Comparison of ENCODE assay signal across 14 cellular contexts in the genomic region with DNA sequence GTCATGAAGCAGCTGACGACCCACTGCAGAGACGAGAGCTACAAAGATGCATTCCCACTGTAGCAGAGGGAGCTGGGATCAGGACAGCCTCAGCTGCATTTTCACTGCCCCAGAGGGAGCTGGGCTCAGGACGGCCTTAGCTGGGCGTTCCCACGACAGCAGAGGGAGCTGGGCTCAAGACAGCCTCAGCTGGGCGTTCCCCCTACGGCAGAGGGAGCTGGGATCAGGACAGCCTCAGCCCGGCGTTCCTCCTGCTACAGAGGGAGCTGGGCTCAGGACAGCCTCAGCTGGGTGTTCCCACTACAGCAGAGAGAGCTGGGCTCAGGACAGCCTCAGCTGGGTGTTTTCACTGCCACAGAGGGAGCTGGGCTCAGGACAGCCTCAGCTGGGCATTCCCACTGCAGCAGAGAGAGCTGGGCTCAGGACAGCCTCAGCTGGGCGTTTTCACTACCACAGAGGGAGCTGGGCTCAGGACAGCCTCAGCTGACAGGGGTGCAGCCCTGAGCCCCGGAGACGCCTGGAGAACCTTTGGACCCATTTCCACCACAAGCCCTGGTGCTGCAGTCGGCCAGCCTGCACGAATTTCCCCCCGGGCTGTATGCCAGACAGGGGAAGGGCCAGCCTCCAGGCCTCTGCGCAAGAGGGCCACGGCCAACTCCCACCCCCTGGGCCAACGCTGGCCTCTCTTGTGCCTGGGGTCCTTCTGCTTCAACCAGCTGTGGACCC. TPM values are rescaled to one million over a fixed set of nuclear protein-coding genes. Genes with fewer than 3 reads are reported as not detected.
DNase-seq lines count a peak whose midpoint lies in the region; ATAC-seq and TF ChIP-seq lines count a peak whose summit lies in the region.
"Had no signal": no experiment of that assay in that cellular context is flagged by ENCODE, and none has a peak within 500 bp of the region (broad histone marks: within the 10 kb centered on the region; RNA-seq: fewer than 3 reads in every experiment).

No MANE protein-coding gene starts in this region.

- H3K4me3 ChIP-seq in Panc1 (ENCODE audit: low read depth in 2 of 2, low read length in 2 of 2) = no peak overlapping the region
- no peak overlapping the region for H3K4me3 ChIP-seq in fibroblast of mammary gland (ENCODE audit: control insufficient read depth, low read depth, low read length)
- H3K4me3 ChIP-seq in mucosa of rectum (ENCODE audit: low read length in 2 of 2) = no peak overlapping the region

- in situ Hi-C loops in Panc1 (cut with HindIII; ENCODE audit: low pct_unique_long_range_greater_than_20kb, low sequenced_read_pairs) = no loop called here

- H3K27ac ChIP-seq in Panc1 (ENCODE audit: low read length) (no peak overlapping the region), mucosa of rectum (ENCODE audit: low read depth in 2 of 2, low read length in 2 of 2) (peak overlapping the region; percentile 62 to 82)
- H3K27ac ChIP-seq: VCaP had no signal

- POLR2A ChIA-PET in Panc1 (lab: Charles Lee) = interaction anchor here (0.6 kb wide), 1 partner anchor 100 kb away, joined by 3 read pairs; no protein-coding TSS in a partner anchor
- POLR2A ChIA-PET in naive thymus-derived CD8-positive, alpha-beta T cell (lab: Charles Lee) = no interaction called here

- no peaks in the 10 kb centered on the region for H3K27me3 Mint-ChIP-seq in natural killer cell (ENCODE audit: low read depth in 2 of 2)
- peaks cover 0 to 10% (median 6%) of the 10 kb centered on the region in 5 donors for H3K27me3 Mint-ChIP-seq in naive thymus-derived CD8-positive, alpha-beta T cell

- H3K27ac Mint-ChIP-seq in natural killer cell = no peak overlapping the region
- H3K27ac Mint-ChIP-seq in naive thymus-derived CD8-positive, alpha-beta T cell = no peak overlapping the region
- H3K27ac Mint-ChIP-seq: activated T-helper 1 cell treated with anti-CD3 and anti-CD28 coated beads, Interleukin-12 subunit alpha, Interleukin-12 subunit beta, Interleukin-2, Interleukin-4 antibody, amounts not matched to agents 30 ng/mL and 10 ng/mL and 1 ng/mL, durations not matched to agents 14 hours and 24 hours and 36 hours; immature natural killer cell had no signal

- no peaks in the 10 kb centered on the region for H3K4me1 ChIP-seq in Panc1 (ENCODE audit: control insufficient read depth, insufficient read depth, low read length)
- H3K4me1 ChIP-seq in mucosa of rectum (ENCODE audit: control insufficient read depth in 2 of 2, insufficient read depth in 2 of 2, low read length in 2 of 2) = peaks cover 19 to 21% of the 10 kb centered on the region in 2 donors

- H3K27me3 ChIP-seq in Panc1 (ENCODE audit: control insufficient read depth, insufficient read depth, low read length) = no peaks in the 10 kb centered on the region
- H3K27me3 ChIP-seq in mucosa of rectum (ENCODE audit: control insufficient read depth in 2 of 2, insufficient read depth in 2 of 2, low read length in 2 of 2) = no peaks in the 10 kb centered on the region

- TF ChIP-seq CTCF in Panc1 (IDR thresholded peaks at IDR 0.05) (no peak), fibroblast of mammary gland (conservative IDR thresholded peaks at IDR 0.05; ENCODE audit: control insufficient read depth, insufficient read depth, low read depth, low read length) (no peak), natural killer cell (IDR thresholded peaks at IDR 0.05) (no peak)

- H3K9me3 ChIP-seq in Panc1 (ENCODE audit: control insufficient read depth, insufficient read depth, low read depth, low read length) = no peaks in the 10 kb centered on the region
- H3K9me3 ChIP-seq in mucosa of rectum (ENCODE audit: control insufficient read depth in 2 of 2, low read length in 2 of 2) = no peaks in the 10 kb centered on the region

- BruUV-seq in Panc1 (replicated peaks; lab: Mats Ljungman, UMichigan) = no TSS peak

- H3K4me1 Mint-ChIP-seq in natural killer cell = no peaks in the 10 kb centered on the region
- no peaks in the 10 kb centered on the region for H3K4me1 Mint-ChIP-seq in naive thymus-derived CD8-positive, alpha-beta T cell
- H3K4me1 Mint-ChIP-seq: immature natural killer cell had no signal

- no peak overlapping the region for H3K4me3 Mint-ChIP-seq in natural killer cell
- no peak overlapping the region for H3K4me3 Mint-ChIP-seq in naive thymus-derived CD8-positive, alpha-beta T cell
- H3K4me3 Mint-ChIP-seq: activated T-helper 1 cell treated with anti-CD3 and anti-CD28 coated beads, Interleukin-12 subunit alpha, Interleukin-12 subunit beta, Interleukin-2, Interleukin-4 antibody, amounts not matched to agents 30 ng/mL and 10 ng/mL and 1 ng/mL, durations not matched to agents 14 hours and 24 hours and 36 hours; immature natural killer cell had no signal

- no peaks in the 10 kb centered on the region for H3K9me3 Mint-ChIP-seq in natural killer cell
- H3K9me3 Mint-ChIP-seq in naive thymus-derived CD8-positive, alpha-beta T cell = no peaks in the 10 kb centered on the region
- H3K9me3 Mint-ChIP-seq: activated T-helper 1 cell treated with anti-CD3 and anti-CD28 coated beads, Interleukin-12 subunit alpha, Interleukin-12 subunit beta, Interleukin-2, Interleukin-4 antibody, amounts not matched to agents 30 ng/mL and 10 ng/mL and 1 ng/mL, durations not matched to agents 14 hours and 24 hours and 36 hours; immature natural killer cell had no signal

- DNase-seq in ELF-1 (ENCODE audit: low read depth, low spot score) (peak; percentile 42), Panc1 (ENCODE audit: low read depth, low spot score) (no peak), fibroblast of mammary gland (ENCODE audit: low read depth) (peak; percentile 2), posterior cingulate gyrus (no peak), natural killer cell (no peak), cerebellar cortex (ENCODE audit: low spot score) (no peak)
- no peak for DNase-seq in naive thymus-derived CD8-positive, alpha-beta T cell
- DNase-seq: immature natural killer cell, NCI-H2081 treated with DMSO at 0.1 percent for 48 hours, NCI-H69 had no signal

- intact Hi-C loops in Panc1 (cut with micrococcal nuclease; ENCODE audit: unreplicated experiment) (no loop called here), posterior cingulate gyrus (cut with DNase I) (no loop called here), natural killer cell (cut with micrococcal nuclease) (no loop called here)

- H3K9ac ChIP-seq in mucosa of rectum (ENCODE audit: low read depth in 1 of 2, low read length in 2 of 2) = peak overlapping the region; percentile 19 to 24

- CTCF ChIA-PET in Panc1 (lab: Charles Lee) = interaction anchor here (0.6 to 1.5 kb wide), 3 partner anchors 16 to 252 kb away, joined by 5 to 9 read pairs (median 7); no protein-coding TSS in a partner anchor

- no peaks in the 10 kb centered on the region for H3K36me3 Mint-ChIP-seq in natural killer cell
- no peaks in the 10 kb centered on the region for H3K36me3 Mint-ChIP-seq in naive thymus-derived CD8-positive, alpha-beta T cell
- H3K36me3 Mint-ChIP-seq: immature natural killer cell had no signal

- peak; percentile 75 for ATAC-seq in Panc1
- no peak for ATAC-seq in natural killer cell
- no peak for ATAC-seq in naive thymus-derived CD8-positive, alpha-beta T cell

- H3K36me3 ChIP-seq in Panc1 (ENCODE audit: control insufficient read depth, insufficient read depth, low read length) = no peaks in the 10 kb centered on the region
- no peaks in the 10 kb centered on the region for H3K36me3 ChIP-seq in mucosa of rectum (ENCODE audit: control insufficient read depth in 2 of 2, insufficient read depth in 2 of 2, low read length in 2 of 2)

RNA-seq across cellular contexts. Expression of gene C14orf180, which starts 2.8 kb away (rescaled TPM):
- total RNA-seq in Panc1 (2021; ENCODE audit: unreplicated experiment) (not detected), natural killer cell (not detected)
- not detected for polyA plus RNA-seq in Panc1 (2012; ENCODE audit: insufficient read length)
- total RNA-seq in naive thymus-derived CD8-positive, alpha-beta T cell = not detected
- not detected for polyA plus RNA-seq in naive thymus-derived CD8-positive, alpha-beta T cell
- total RNA-seq: activated T-helper 1 cell treated with anti-CD3 and anti-CD28 coated beads, Interleukin-12 subunit alpha, Interleukin-12 subunit beta, Interleukin-2, Interleukin-4 antibody, amounts not matched to agents 30 ng/mL and 10 ng/mL and 1 ng/mL, durations not matched to agents 14 hours and 24 hours and 36 hours; frontal cortex had no signal
- polyA plus RNA-seq: immature natural killer cell had no signal

RNA-seq across cellular contexts. Expression of gene TMEM179, which starts 27.8 kb away (rescaled TPM):
- 3.4 TPM for total RNA-seq in Panc1 (2021; ENCODE audit: unreplicated experiment)
- 1.8 TPM for polyA plus RNA-seq in Panc1 (2012; ENCODE audit: insufficient read length)
- not detected for total RNA-seq in natural killer cell
- not detected for total RNA-seq in naive thymus-derived CD8-positive, alpha-beta T cell
- polyA plus RNA-seq in naive thymus-derived CD8-positive, alpha-beta T cell = not detected
- polyA plus RNA-seq: immature natural killer cell had no signal

Comparison
In these comparisons a context has a peak if more than half of its experiments do, and no peak if none do; other contexts are left out.
1. DNase-seq: peak in ELF-1 (single experiment) and fibroblast of mammary gland (single experiment); none in Panc1 (single experiment), posterior cingulate gyrus (0 of 10), natural killer cell (single experiment), cerebellar cortex (single experiment) and naive thymus-derived CD8-positive, alpha-beta T cell (0 of 10).